8 cellular contexts compared by ENCODE assay signal in the genomic region with DNA sequence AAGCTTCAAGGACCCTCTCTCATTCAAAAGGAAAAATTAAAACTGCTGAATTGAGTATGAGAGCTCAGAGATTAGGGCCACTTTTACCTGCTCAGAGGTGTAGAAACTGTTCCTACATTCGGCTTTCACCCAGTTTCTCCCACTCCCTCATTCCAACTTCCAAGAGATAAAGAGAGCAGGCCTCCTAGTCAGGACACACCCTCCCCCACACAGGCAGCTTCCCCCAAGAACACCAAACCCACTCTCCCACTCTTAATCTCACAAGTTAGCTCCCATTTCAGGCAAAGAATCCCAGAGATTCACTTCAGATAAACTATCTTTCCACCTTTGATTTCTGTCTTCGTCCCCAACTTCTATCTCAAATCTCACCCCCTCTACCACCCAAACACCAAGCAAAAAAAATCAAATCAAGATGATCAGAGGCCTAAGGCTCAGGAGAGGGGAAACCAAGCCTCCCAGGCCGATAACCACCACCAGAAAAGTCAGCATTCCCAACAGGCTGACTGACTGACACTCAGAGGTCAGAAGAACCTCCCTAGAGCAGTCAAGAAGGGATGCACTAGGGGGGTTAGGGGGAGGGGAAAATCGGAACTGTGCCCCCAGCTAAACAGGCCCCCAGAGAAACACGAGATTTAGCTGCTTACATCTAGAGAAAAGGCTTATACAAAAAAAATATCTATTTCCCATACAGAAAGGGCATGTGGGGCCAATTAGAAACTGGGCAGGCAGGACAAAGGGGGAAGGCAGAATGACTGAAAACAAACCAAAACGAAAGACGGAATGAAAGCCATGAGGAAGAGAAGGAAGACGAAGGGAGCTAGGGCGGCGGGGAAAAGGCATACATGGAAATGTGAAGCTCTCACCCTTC. TPM values are rescaled to one million over a fixed set of nuclear protein-coding genes. Genes with fewer than 3 reads are reported as not detected.
DNase-seq lines count a peak whose midpoint lies in the region; ATAC-seq and TF ChIP-seq lines count a peak whose summit lies in the region.

No MANE protein-coding gene starts in this region.

- H3K9ac ChIP-seq in rectal smooth muscle tissue (ENCODE audit: low read length): no peak overlapping the region

- no peaks in the 10 kb centered on the region for H3K27me3 ChIP-seq in SJSA1 (replicated peaks)
- H3K27me3 ChIP-seq in esophagus squamous epithelium: no peaks in the 10 kb centered on the region
- no peaks in the 10 kb centered on the region for H3K27me3 ChIP-seq in rectal smooth muscle tissue (ENCODE audit: control insufficient read depth, insufficient read depth, low read length)

- ATAC-seq in HG02884 (IDR thresholded peaks at IDR 0.05; ENCODE audit: unreplicated experiment) (no peak), HG02642 (IDR thresholded peaks at IDR 0.05; ENCODE audit: poor library complexity, unreplicated experiment) (no peak)

- peak overlapping the region; percentile 53 for H3K4me3 ChIP-seq in SJSA1
- H3K4me3 ChIP-seq in esophagus squamous epithelium: peak overlapping the region; percentile 39 to 84 (median 60)
- peak overlapping the region; percentile 77 for H3K4me3 ChIP-seq in rectal smooth muscle tissue (ENCODE audit: low read length)

- no peak for TF ChIP-seq CTCF in esophagus squamous epithelium (IDR thresholded peaks at IDR 0.05)

- DNase-seq in ELR (ENCODE audit: low read depth) (peak; percentile 35), SJSA1 (ENCODE audit: low read depth in 1 of 2, low spot score in 2 of 2) (peak in 1 of 2 experiments; percentile 23), esophagus squamous epithelium (lab: John Stamatoyannopoulos, UW) (no peak), A172 (ENCODE audit: low spot score) (no peak), germinal center (ENCODE audit: low spot score) (no peak)

- 9 to 12% methylated on average over 10 of the region's 10 CpGs for WGBS in esophagus squamous epithelium, 2 donors

- H3K27ac ChIP-seq in SJSA1 (peak overlapping the region; percentile 42), esophagus squamous epithelium (peak overlapping the region; percentile 40 to 90 (median 78)), rectal smooth muscle tissue (ENCODE audit: low read depth, low read length) (peak overlapping the region; percentile 75)

- peaks cover 82% of the 10 kb centered on the region for H3K36me3 ChIP-seq in SJSA1
- H3K36me3 ChIP-seq in esophagus squamous epithelium: peaks cover 22 to 76% (median 34%) of the 10 kb centered on the region in 3 donors
- peaks cover 37% of the 10 kb centered on the region for H3K36me3 ChIP-seq in rectal smooth muscle tissue (ENCODE audit: control insufficient read depth, insufficient read depth, low read length)

- H3K4me1 ChIP-seq in SJSA1 (replicated peaks) (peaks cover 16% of the 10 kb centered on the region), esophagus squamous epithelium (peaks cover 26 to 53% (median 29%) of the 10 kb centered on the region in 3 donors), rectal smooth muscle tissue (ENCODE audit: control insufficient read depth, insufficient read depth, low read length) (peaks cover 16% of the 10 kb centered on the region)

- no peaks in the 10 kb centered on the region for H3K9me3 ChIP-seq in SJSA1 (replicated peaks)
- no peaks in the 10 kb centered on the region for H3K9me3 ChIP-seq in esophagus squamous epithelium

- intact Hi-C loops in esophagus squamous epithelium (cut with DNase I): no loop called here

- TF ChIP-seq POLR2A in esophagus squamous epithelium (IDR thresholded peaks at IDR 0.05): no peak

RNA-seq across cellular contexts. Expression of a gene that starts 13.2 kb away (rescaled TPM):
- total RNA-seq in SJSA1 (2014; rRNA removed; shearing (Covaris generic)): 4.8 and 9.1 TPM in 2 replicates
- 1 to 10 TPM; 3.4 to 6.7 (median 4.8) TPM for total RNA-seq in esophagus squamous epithelium
- total RNA-seq in A172 (2014; rRNA removed; shearing (Covaris generic)): 2.8 and 4.0 TPM in 2 replicates

RNA-seq across cellular contexts. Expression of a gene that starts 24.4 kb away (rescaled TPM):
- total RNA-seq in SJSA1 (2014; rRNA removed; shearing (Covaris generic)): 34.1 and 68.2 TPM in 2 replicates
- total RNA-seq in esophagus squamous epithelium: 100 to 1,000 TPM in 1 of 4 donors, 10 to 100 TPM in 3; 51.4 to 107 (median 83.0) TPM
- total RNA-seq in A172 (2014; rRNA removed; shearing (Covaris generic)): 53.6 and 58.8 TPM in 2 replicates

RNA-seq across cellular contexts. Expression of a gene that starts 24.8 kb away (rescaled TPM):
- 33.1 and 37.9 TPM in 2 replicates for total RNA-seq in SJSA1 (2014; rRNA removed; shearing (Covaris generic))
- total RNA-seq in esophagus squamous epithelium: 10 to 100 TPM; 17.5 to 42.0 (median 31.0) TPM
- total RNA-seq in A172 (2014; rRNA removed; shearing (Covaris generic)): 23.0 and 34.5 TPM in 2 replicates

RNA-seq across cellular contexts. Expression of a gene that starts 28.5 kb away (rescaled TPM):
- total RNA-seq in SJSA1 (2014; rRNA removed; shearing (Covaris generic)): not detected in 2 replicates
- total RNA-seq in esophagus squamous epithelium: not detected
- total RNA-seq in A172 (2014; rRNA removed; shearing (Covaris generic)): not detected in 2 replicates

RNA-seq across cellular contexts. Expression of a gene that starts 34.3 kb away (rescaled TPM):
- total RNA-seq in SJSA1 (2014; rRNA removed; shearing (Covaris generic)): not detected in 2 replicates
- total RNA-seq in esophagus squamous epithelium: under 1 TPM in 1 of 4 donors, not detected in 3; 0.38 TPM
- total RNA-seq in A172 (2014; rRNA removed; shearing (Covaris generic)): not detected in 2 replicates
